In the genomic region with DNA sequence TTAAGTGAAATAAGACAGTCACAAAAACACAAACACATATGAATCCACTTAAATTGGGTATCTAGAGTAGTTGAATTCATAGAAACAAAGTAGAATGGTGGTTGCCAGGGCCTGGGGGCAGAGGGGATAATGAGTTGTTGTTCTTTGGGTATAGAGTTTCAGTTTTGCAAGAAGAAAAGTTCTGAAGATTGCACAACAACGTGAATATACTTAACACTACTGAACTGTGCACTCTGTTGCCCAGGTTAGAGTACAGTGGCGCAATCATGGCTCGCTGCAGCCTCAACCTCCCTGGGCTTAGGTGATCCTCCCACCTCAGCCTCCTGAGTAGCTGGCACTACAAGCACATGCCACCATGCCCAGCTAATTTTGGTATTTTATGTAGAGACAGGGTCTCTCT, we compare ENCODE assay signal across 18 cellular contexts. TPM values are rescaled to one million over a fixed set of nuclear protein-coding genes. Genes with fewer than 3 reads are reported as not detected.
A peak's percentile ranks its signal among the peaks of the same experiment; 100 is the strongest.
DNase-seq lines count a peak whose midpoint lies in the region; FAIRE-seq lines count a peak whose summit lies in the region.
"Had no signal": no experiment of that assay in that cellular context is flagged by ENCODE, and none has a peak within 500 bp of the region (broad histone marks: within the 10 kb centered on the region; RNA-seq: fewer than 3 reads in every experiment).

No MANE protein-coding gene starts in this region.

- no peak overlapping the region for H4K12ac ChIP-seq in trophoblast cell (ENCODE audit: low read depth, low read length)

- no peaks in the 10 kb centered on the region for H3K9me3 ChIP-seq in trophoblast cell (ENCODE audit: insufficient read depth, low read depth, low read length)
- no peaks in the 10 kb centered on the region for H3K9me3 ChIP-seq in small intestine (ENCODE audit: control insufficient read depth, low read depth)
- H3K9me3 ChIP-seq: adrenal gland, Caco-2, Peyer's patch, right atrium auricular region had no signal

- H4K91ac ChIP-seq in trophoblast cell (ENCODE audit: low read depth, low read length): no peak overlapping the region

- peak; percentile 77 for FAIRE-seq in HTR-8/SVneo (lab: Jason Lieb, UNC)
- no peak for FAIRE-seq in small intestine (lab: Jason Lieb, UNC)

- H2AK5ac ChIP-seq in trophoblast cell (ENCODE audit: low read length): no peak overlapping the region

- no peaks in the 10 kb centered on the region for H3K27me3 ChIP-seq in trophoblast cell (ENCODE audit: insufficient read depth, low read length)
- peaks cover 0 to 2% of the 10 kb centered on the region in 2 donors for H3K27me3 ChIP-seq in small intestine (ENCODE audit: control insufficient read depth in 2 of 2, insufficient read depth in 2 of 2, low read length in 2 of 2)
- H3K27me3 ChIP-seq: Peyer's patch, right atrium auricular region had no signal

- H3K18ac ChIP-seq in trophoblast cell (ENCODE audit: low read length): peak overlapping the region; percentile 56

- no peak overlapping the region for H3K4me3 ChIP-seq in trophoblast cell (ENCODE audit: low read depth, low read length)
- H3K4me3 ChIP-seq in small intestine (ENCODE audit: low read depth in 1 of 2, low read length in 2 of 2): no peak overlapping the region
- H3K4me3 ChIP-seq: adrenal gland, Peyer's patch, right atrium auricular region had no signal

- H3K14ac ChIP-seq in trophoblast cell (ENCODE audit: low read length): peak overlapping the region; percentile 60

- H3K79me1 ChIP-seq in trophoblast cell (ENCODE audit: low read length): peaks cover 25% of the 10 kb centered on the region

- H3K9ac ChIP-seq in trophoblast cell (ENCODE audit: low read length): no peak overlapping the region

- no peak overlapping the region for H2BK12ac ChIP-seq in trophoblast cell (ENCODE audit: low read length)

- DNase-seq in HTR-8/SVneo (ENCODE audit: insufficient read length, low spot score): no peak
- peak; percentile 68 for DNase-seq in RPMI7951 (ENCODE audit: low read depth)
- DNase-seq in ecto neural progenitor cell (ENCODE audit: low spot score): peak; percentile 35
- peak; percentile 86 to 93 for DNase-seq in trophoblast cell
- no peak for DNase-seq in anterior cingulate cortex (lab: John Stamatoyannopoulos, UW)
- no peak for DNase-seq in small intestine
- DNase-seq in cerebellum (ENCODE audit: low spot score): no peak
- no peak for DNase-seq in hippocampal formation (lab: John Stamatoyannopoulos, UW)
- DNase-seq: activated CD8-positive, alpha-beta T cell treated with anti-CD3 and anti-CD28 coated beads for 36 hours; adrenal gland; glutamatergic neuron; mesenchymal stem cell; NCI-H2081; NCI-H524; WERI-Rb-1 had no signal

- no CpG with 5 or more reads among the region's 3 CpGs for WGBS in trophoblast cell (ENCODE audit: extremely low coverage, insufficient coverage, insufficient read length)
- 73 to 84% (median 79%) methylated on average over 3 of the region's 3 CpGs for WGBS in small intestine, 3 donors

- H3K36me3 ChIP-seq in trophoblast cell (ENCODE audit: control insufficient read depth in 1 of 2, insufficient read depth in 2 of 2, low read length in 2 of 2) (no peaks in the 10 kb centered on the region), small intestine (ENCODE audit: control insufficient read depth in 2 of 2, insufficient read depth in 2 of 2, low read length in 2 of 2) (no peaks in the 10 kb centered on the region)
- H3K36me3 ChIP-seq: adrenal gland, Peyer's patch, right atrium auricular region, WERI-Rb-1 had no signal

- H3K27ac ChIP-seq in trophoblast cell (ENCODE audit: low read depth, low read length) (no peak overlapping the region), small intestine (ENCODE audit: low read depth in 1 of 2, low read length in 1 of 2) (no peak overlapping the region)
- H3K27ac ChIP-seq: adrenal gland, Peyer's patch, right atrium auricular region, WERI-Rb-1 had no signal

- peaks cover 2% of the 10 kb centered on the region for H3K79me2 ChIP-seq in trophoblast cell (ENCODE audit: control insufficient read depth, insufficient read depth, low read length, poor library complexity)

- H4K8ac ChIP-seq in trophoblast cell (ENCODE audit: low read depth, low read length): no peak overlapping the region

- no peak overlapping the region for H2BK5ac ChIP-seq in trophoblast cell (ENCODE audit: low read depth, low read length, poor library complexity)

- peaks cover 40 to 42% of the 10 kb centered on the region in 2 experiments for H3K4me1 ChIP-seq in trophoblast cell (ENCODE audit: control insufficient read depth in 1 of 2, insufficient read depth in 2 of 2, low read length in 2 of 2)
- H3K4me1 ChIP-seq in small intestine (ENCODE audit: control insufficient read depth in 2 of 2, insufficient read depth in 1 of 2, low read depth in 1 of 2, low read length in 1 of 2): no peaks in the 10 kb centered on the region
- H3K4me1 ChIP-seq: Caco-2 had no signal

- no peak overlapping the region for H3K4ac ChIP-seq in trophoblast cell (ENCODE audit: low read depth, low read length)

- no peak overlapping the region for H3K4me2 ChIP-seq in trophoblast cell (ENCODE audit: low read length)

- H3K23ac ChIP-seq in trophoblast cell (ENCODE audit: low read length): no peak overlapping the region

- no peak overlapping the region for H2AFZ ChIP-seq in trophoblast cell (ENCODE audit: insufficient read depth, low read length, poor library complexity)

- peak overlapping the region; percentile 15 for H2BK120ac ChIP-seq in trophoblast cell (ENCODE audit: insufficient read depth, low read length, poor library complexity)

RNA-seq across cellular contexts. Expression of a gene that starts 14.9 kb away (rescaled TPM):
- total RNA-seq in RPMI7951 (2014; rRNA removed; shearing (Covaris generic)): not detected in 2 replicates
- 11.9 and 13.4 TPM in 2 replicates for polyA plus RNA-seq in trophoblast cell (2013)
- polyA plus RNA-seq in small intestine: 1 to 10 TPM in 2 of 3 donors, under 1 TPM in 1; 0.67 to 7.0 (median 1.4) TPM
- total RNA-seq in cerebellum: 0.36 TPM
- total RNA-seq: activated CD8-positive, alpha-beta T cell treated with anti-CD3 and anti-CD28 coated beads for 36 hours had no signal

RNA-seq across cellular contexts. Expression of a gene that starts 48.3 kb away (rescaled TPM):
- 2,644 and 2,870 TPM in 2 replicates for total RNA-seq in RPMI7951 (2014; rRNA removed; shearing (Covaris generic))
- polyA plus RNA-seq in trophoblast cell (2013): 887 and 913 TPM in 2 replicates
- polyA plus RNA-seq in small intestine: 100 to 1,000 TPM; 243 to 362 (median 254) TPM
- total RNA-seq in cerebellum: 327 TPM

Comparison
In these comparisons a context has a peak if more than half of its experiments do, and no peak if none do; other contexts are left out.
1. DNase-seq: peak in RPMI7951 (single experiment), ecto neural progenitor cell (single experiment) and trophoblast cell (2 of 2); none in HTR-8/SVneo (single experiment), anterior cingulate cortex (0 of 58), small intestine (single experiment), cerebellum (single experiment) and hippocampal formation (0 of 2).